22 cellular contexts compared by ENCODE assay signal in the genomic region with DNA sequence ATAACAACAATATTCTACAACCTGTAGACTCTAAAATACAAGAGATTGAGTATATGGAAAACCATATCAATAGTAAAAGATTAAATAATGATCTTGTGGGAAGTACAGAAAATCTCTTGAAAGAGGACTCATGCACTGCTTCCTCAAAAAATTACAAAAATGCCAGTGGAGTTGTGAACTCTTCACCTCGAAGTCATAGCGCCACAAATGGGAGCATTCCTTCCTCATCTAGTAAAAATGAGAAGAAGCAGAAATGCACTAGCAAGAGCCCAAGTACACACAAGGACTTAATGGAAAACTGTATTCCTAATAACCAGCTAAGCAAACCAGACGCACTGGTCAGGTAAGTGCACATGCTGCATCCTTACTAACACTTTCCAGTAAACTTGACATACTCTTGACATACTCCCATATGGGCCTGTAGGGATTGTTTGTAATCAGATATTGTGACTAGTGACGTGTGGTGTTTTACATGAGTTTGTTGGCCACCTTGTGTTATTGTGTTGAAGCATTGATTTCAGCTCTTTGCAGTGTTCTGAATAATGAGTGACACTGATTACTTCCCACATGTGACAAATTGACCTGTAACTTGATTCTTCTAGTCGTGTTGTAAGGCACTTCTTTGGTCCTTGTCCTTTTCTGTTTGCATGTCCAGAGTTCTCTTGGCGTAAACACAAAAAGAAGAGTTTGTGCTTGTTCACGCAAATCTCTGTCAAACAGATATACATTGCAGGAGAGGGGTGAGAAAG. TPM values are rescaled to one million over a fixed set of nuclear protein-coding genes. Genes with fewer than 3 reads are reported as not detected.
A peak's percentile ranks its signal among the peaks of the same experiment; 100 is the strongest.
DNase-seq lines count a peak whose midpoint lies in the region; ATAC-seq, FAIRE-seq and TF ChIP-seq lines count a peak whose summit lies in the region.
"Had no signal": no experiment of that assay in that cellular context is flagged by ENCODE, and none has a peak within 500 bp of the region (broad histone marks: within the 10 kb centered on the region; RNA-seq: fewer than 3 reads in every experiment).

No MANE protein-coding gene starts in this region.

- peaks cover 8% of the 10 kb centered on the region for H3K36me3 Mint-ChIP-seq in T-helper 17 cell (ENCODE audit: low read depth)

- no peak for ATAC-seq in T-helper 17 cell
- ATAC-seq in HG02642 (IDR thresholded peaks at IDR 0.05; ENCODE audit: poor library complexity, unreplicated experiment): no peak
- ATAC-seq: stimulated activated memory B cell treated with anti-CD40 and anti-IgM and Interleukin-4, amounts not matched to agents 10 μg/mL and 1 μg/mL and 100 μg/mL, for 72 hours had no signal

- peaks cover 8% of the 10 kb centered on the region for H3K4me1 ChIP-seq in prostate gland (replicated peaks)

- H3K36me3 ChIP-seq in bronchial epithelial cell (ENCODE audit: control insufficient read depth, insufficient read depth, low read length): peaks cover 10% of the 10 kb centered on the region
- H3K36me3 ChIP-seq in prostate gland: no peaks in the 10 kb centered on the region

- H3K27ac ChIP-seq in prostate gland: peak overlapping the region; percentile 29 to 54
- H3K27ac ChIP-seq: KMS-11, lower lobe of right lung, pancreas, tibial artery had no signal

- no peaks in the 10 kb centered on the region for H3K27me3 ChIP-seq in bronchial epithelial cell (ENCODE audit: control insufficient read depth, insufficient read depth, low read length)
- H3K27me3 ChIP-seq in prostate gland (replicated peaks; ENCODE audit: insufficient read depth): no peaks in the 10 kb centered on the region
- H3K27me3 ChIP-seq: pancreas, tibial artery had no signal

- FAIRE-seq in GM12891 (lab: Jason Lieb, UNC): peak; percentile 55
- FAIRE-seq in bronchial epithelial cell (lab: Jason Lieb, UNC): peak; percentile 60
- FAIRE-seq: pancreas had no signal

- intact Hi-C loops in prostate gland (cut with DNase I): no loop called here

- TF ChIP-seq POLR2A in GM12891 (IDR thresholded peaks at IDR 0.05; ENCODE audit: low read depth, low read length): no peak
- TF ChIP-seq POLR2A in prostate gland (IDR thresholded peaks at IDR 0.05): no peak

- H3K4me3 Mint-ChIP-seq in T-helper 17 cell: no peak overlapping the region
- H3K4me3 Mint-ChIP-seq: activated naive CD8-positive, alpha-beta T cell treated with anti-CD3 and anti-CD28 coated beads, Interleukin-2, amount 10 ng/mL, durations not matched to agents 7 days and 5 days; central memory CD8-positive, alpha-beta T cell; stimulated activated memory B cell treated with anti-CD40 and anti-IgM and Interleukin-4, amounts not matched to agents 10 μg/mL and 1 μg/mL and 100 μg/mL, for 72 hours had no signal

- 40% methylated on average over 7 of the region's 7 CpGs for WGBS in prostate gland

- no peak for DNase-seq in GM12891 (ENCODE audit: insufficient read length, low spot score)
- DNase-seq in MV-4-11 (lab: John Stamatoyannopoulos, UW): peak; percentile 76
- DNase-seq in bronchial epithelial cell (ENCODE audit: low read depth): no peak
- DNase-seq in prostate gland (ENCODE audit: low spot score): peak; percentile 57
- no peak for DNase-seq in NCI-H748 (lab: John Stamatoyannopoulos, UW; ENCODE audit: unreplicated experiment)
- no peak for DNase-seq in T-helper 17 cell
- DNase-seq: activated CD4-positive, alpha-beta T cell treated with anti-CD3 and anti-CD28 coated beads, Interleukin-2, amount 50 U/mL, for 48 hours; activated naive CD8-positive, alpha-beta T cell treated with anti-CD3 and anti-CD28 coated beads, Interleukin-2, amount 10 ng/mL, durations not matched to agents 7 days and 5 days; activated T-cell treated with anti-CD3 and anti-CD28 coated beads, Interleukin-2, amount 50 U/mL, for 48 hours; C1 segment of cervical spinal cord; DMS53; foreskin melanocyte; lower lobe of right lung; NCI-H1417 treated with DMSO at 0.1 percent for 48 hours; NCI-H345; pancreas; SHP77; tibial artery had no signal

- TF ChIP-seq CTCF in bronchial epithelial cell (IDR thresholded peaks at IDR 0.05; ENCODE audit: insufficient read depth, low read length, severe bottlenecking) (no peak), prostate gland (IDR thresholded peaks at IDR 0.05) (no peak)

- H3K9me3 ChIP-seq in prostate gland (no peaks in the 10 kb centered on the region), T-helper 17 cell (ENCODE audit: control insufficient read depth, low read length, poor library complexity, severe bottlenecking) (no peaks in the 10 kb centered on the region)
- H3K9me3 ChIP-seq: lower lobe of right lung, pancreas, tibial artery had no signal

- H3K27me3 Mint-ChIP-seq in T-helper 17 cell: no peaks in the 10 kb centered on the region
- H3K27me3 Mint-ChIP-seq: activated naive CD8-positive, alpha-beta T cell treated with anti-CD3 and anti-CD28 coated beads, Interleukin-2, amount 10 ng/mL, durations not matched to agents 7 days and 5 days; central memory CD8-positive, alpha-beta T cell; stimulated activated memory B cell treated with anti-CD40 and anti-IgM and Interleukin-4, amounts not matched to agents 10 μg/mL and 1 μg/mL and 100 μg/mL, for 72 hours had no signal

- H3K4me3 ChIP-seq in bronchial epithelial cell (ENCODE audit: low read depth, low read length) (no peak overlapping the region), prostate gland (no peak overlapping the region)
- H3K4me3 ChIP-seq: lower lobe of right lung, pancreas, tibial artery had no signal

- peaks cover 10% of the 10 kb centered on the region for H3K4me1 Mint-ChIP-seq in T-helper 17 cell
- H3K4me1 Mint-ChIP-seq: stimulated activated memory B cell treated with anti-CD40 and anti-IgM and Interleukin-4, amounts not matched to agents 10 μg/mL and 1 μg/mL and 100 μg/mL, for 72 hours had no signal

- no peak overlapping the region for H3K27ac Mint-ChIP-seq in T-helper 17 cell
- H3K27ac Mint-ChIP-seq: activated naive CD8-positive, alpha-beta T cell treated with anti-CD3 and anti-CD28 coated beads, Interleukin-2, amount 10 ng/mL, durations not matched to agents 7 days and 5 days; stimulated activated memory B cell treated with anti-CD40 and anti-IgM and Interleukin-4, amounts not matched to agents 10 μg/mL and 1 μg/mL and 100 μg/mL, for 72 hours had no signal

TF ChIP-seq in GM12891, 5 proteins besides CTCF, POLR2A, EP300 and RAD21:
- TF ChIP-seq TAF1 (IDR thresholded peaks at IDR 0.05; ENCODE audit: low read depth, low read length) (no peak), PAX5 (IDR thresholded peaks at IDR 0.05; ENCODE audit: insufficient read depth, low read length, severe bottlenecking) (no peak), POLR2AphosphoS5 (IDR thresholded peaks at IDR 0.05; ENCODE audit: low read depth, low read length) (no peak), POU2F2 (IDR thresholded peaks at IDR 0.05; ENCODE audit: low read depth, low read length) (no peak)

RNA-seq across cellular contexts. Expression of gene MACO1, which starts 28.0 kb away (rescaled TPM):
- 6.4 TPM for polyA plus RNA-seq in GM12891 (2012; ENCODE audit: low read depth, missing spikeins)
- 11.9 and 17.4 TPM in 2 replicates for total RNA-seq in bronchial epithelial cell
- 10 to 100 TPM; 25.5 to 31.0 TPM for total RNA-seq in prostate gland
- 10 to 100 TPM; 16.3 to 21.6 TPM for total RNA-seq in T-helper 17 cell

RNA-seq across cellular contexts. Expression of gene RHCE, which starts 38.1 kb away (rescaled TPM):
- 0.42 TPM for polyA plus RNA-seq in GM12891 (2012; ENCODE audit: low read depth, missing spikeins)
- total RNA-seq in bronchial epithelial cell (2.0 and 3.7 TPM in 2 replicates), prostate gland (1 to 10 TPM; 2.4 to 3.9 TPM), T-helper 17 cell (not detected)

Comparison
In these comparisons a context has a peak if more than half of its experiments do, and no peak if none do; other contexts are left out.
1. DNase-seq: peak in MV-4-11 (single experiment) and prostate gland (single experiment); none in GM12891 (single experiment), bronchial epithelial cell (single experiment), NCI-H748 (single experiment) and T-helper 17 cell (0 of 3).